Comparison of ENCODE assay signal across 8 cellular contexts in genomic region chr19:664913-665443, GRCh38. TPM values are rescaled to one million over a fixed set of nuclear protein-coding genes. Genes with fewer than 3 reads are reported as not detected.
DNase-seq lines count a peak whose midpoint lies in the region; ATAC-seq and TF ChIP-seq lines count a peak whose summit lies in the region.

No MANE protein-coding gene starts in this region.

- intact Hi-C loops in sciatic nerve (cut with DNase I), result loop anchor here (2.0 kb wide), 1 partner anchor 70 kb away; no protein-coding TSS in a partner anchor

- no peaks in the 10 kb centered on the region for H3K27me3 ChIP-seq in hepatocyte

- peak; percentile 91 for DNase-seq in GM10266 (ENCODE audit: extremely low spot score)
- peak; percentile 85 for DNase-seq in NCI-H1694 (lab: John Stamatoyannopoulos, UW)
- peak; percentile 62 to 78 (median 73) for DNase-seq in T-helper 2 cell
- DNase-seq in anterior cingulate cortex (lab: John Stamatoyannopoulos, UW), result peak in 57 of 58 donors; percentile 8 to 86 (median 65)
- DNase-seq in hepatocyte (ENCODE audit: low spot score), result peak; percentile 93
- peak; percentile 91 for DNase-seq in sciatic nerve (ENCODE audit: low spot score)

- H3K27ac ChIP-seq in hepatocyte, result no peak overlapping the region

- H3K79me2 ChIP-seq in hepatocyte, result peaks cover 29% of the 10 kb centered on the region

- peak overlapping the region; percentile 49 for H2AFZ ChIP-seq in hepatocyte

- H3K4me3 ChIP-seq in hepatocyte, result no peak overlapping the region

- peak; percentile 65 for ATAC-seq in sciatic nerve
- no peak for ATAC-seq in HG02970 (IDR thresholded peaks at IDR 0.05; ENCODE audit: low FRiP score, unreplicated experiment)
- no peak for ATAC-seq in HG02973 (IDR thresholded peaks at IDR 0.05; ENCODE audit: unreplicated experiment)

- H3K4me2 ChIP-seq in hepatocyte, result peak overlapping the region; percentile 72

- TF ChIP-seq CTCF in GM10266 (IDR thresholded peaks at IDR 0.05; ENCODE audit: control insufficient read depth, insufficient read depth, low read depth, missing control alignments) (peak; percentile 95), hepatocyte (IDR thresholded peaks at IDR 0.05; ENCODE audit: poor library complexity) (peak; percentile 98)

- peaks cover 21% of the 10 kb centered on the region for H4K20me1 ChIP-seq in hepatocyte (ENCODE audit: insufficient read depth, poor library complexity, severe bottlenecking)

- H3K4me1 ChIP-seq in hepatocyte (ENCODE audit: insufficient read depth), result peaks cover 30% of the 10 kb centered on the region

- WGBS in hepatocyte (ENCODE audit: low lambda C conversion rate, missing lambda C conversion rate), result 10% methylated on average over 24 of the region's 24 CpGs

- H3K9me3 ChIP-seq in hepatocyte (ENCODE audit: low read depth), result no peaks in the 10 kb centered on the region

- no peaks in the 10 kb centered on the region for H3K9me2 ChIP-seq in hepatocyte (replicated peaks; ENCODE audit: insufficient read depth)

- H3K36me3 ChIP-seq in hepatocyte (replicated peaks; ENCODE audit: insufficient read depth, low read depth), result no peaks in the 10 kb centered on the region

RNA-seq across cellular contexts. Expression of gene RNF126, which starts 2.0 kb away (rescaled TPM):
- 42.7 and 43.9 TPM in 2 replicates for total RNA-seq in hepatocyte
- 84.7 and 89.6 TPM in 2 replicates for polyA plus RNA-seq in hepatocyte
- total RNA-seq in sciatic nerve, result 33.1 TPM

RNA-seq across cellular contexts. Expression of gene FSTL3, which starts 11.2 kb away (rescaled TPM):
- total RNA-seq in hepatocyte (106 and 131 TPM in 2 replicates), sciatic nerve (108 TPM)
- polyA plus RNA-seq in hepatocyte, result 171 and 209 TPM in 2 replicates

RNA-seq across cellular contexts. Expression of gene FGF22, which starts 25.3 kb away (rescaled TPM):
- total RNA-seq in hepatocyte (0.20 TPM in 1 of 2 replicates, not detected in the other), sciatic nerve (3.2 TPM)
- 0.18 and 0.70 TPM in 2 replicates for polyA plus RNA-seq in hepatocyte

RNA-seq across cellular contexts. Expression of gene PRSS57, which starts 30.3 kb away (rescaled TPM):
- total RNA-seq in hepatocyte, result 0.16 and 2.4 TPM in 2 replicates
- polyA plus RNA-seq in hepatocyte, result 1.2 TPM in 1 of 2 replicates, not detected in the other
- not detected for total RNA-seq in sciatic nerve

RNA-seq across cellular contexts. Expression of gene POLRMT, which starts 31.6 kb away (rescaled TPM):
- total RNA-seq in hepatocyte, result 38.7 and 41.9 TPM in 2 replicates
- 59.5 and 60.7 TPM in 2 replicates for polyA plus RNA-seq in hepatocyte
- total RNA-seq in sciatic nerve, result 36.1 TPM
